ENCODE assay signal across 1 cellular context in the genomic region with DNA sequence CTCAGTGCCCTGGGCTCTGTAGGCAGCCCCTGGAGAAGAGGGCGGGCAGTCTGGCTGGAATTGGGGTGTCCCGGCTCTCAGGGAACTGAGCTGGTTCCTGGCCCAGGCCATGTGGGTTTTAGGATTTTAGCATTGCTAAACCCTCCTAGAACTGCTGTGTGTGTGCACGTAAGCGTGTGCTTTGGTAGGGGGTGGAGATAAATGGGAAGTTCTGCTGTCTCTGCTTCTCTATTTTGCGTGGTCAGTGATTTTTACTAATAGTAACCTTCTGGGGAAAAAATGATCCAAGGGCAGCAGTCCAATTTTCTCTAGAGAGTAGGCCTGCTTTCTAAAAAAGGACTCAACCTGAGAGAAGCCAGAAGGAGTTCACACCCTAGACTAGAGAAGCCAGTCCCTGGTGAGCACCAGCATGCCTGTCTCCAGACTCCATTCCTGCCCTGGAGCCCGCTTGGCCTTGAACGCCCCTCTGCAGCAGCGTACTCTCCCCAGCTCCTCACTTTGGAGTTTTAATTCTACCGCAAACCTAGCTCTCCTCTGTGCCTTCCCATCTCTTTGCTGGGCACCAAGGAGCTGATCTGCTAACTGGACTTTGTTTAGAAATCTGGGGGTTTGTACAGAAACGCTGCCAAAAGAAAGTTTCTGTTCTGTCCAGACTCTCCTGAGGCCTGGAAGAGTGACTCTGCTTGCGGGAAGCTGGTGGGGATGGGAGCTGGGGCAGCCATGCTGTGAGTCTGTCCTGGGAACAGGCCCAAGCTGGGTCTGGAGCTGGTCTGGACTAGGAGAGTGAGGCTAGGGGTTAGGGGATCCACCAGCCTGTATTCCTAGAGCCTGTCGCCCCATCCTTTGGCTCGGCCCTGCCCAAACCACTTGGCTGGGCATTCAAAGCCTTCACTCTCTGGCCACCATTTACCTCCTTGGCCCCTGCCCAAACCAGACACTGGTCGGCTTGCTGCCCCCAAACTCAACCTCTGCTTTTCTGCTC.
TF ChIP-seq lines count a peak whose summit lies in the region.

No MANE protein-coding gene starts in this region.

TF ChIP-seq in GM23338, 12 proteins besides CTCF, POLR2A, EP300 and RAD21 (continued from another document):
- TF ChIP-seq ZNF331 (CRISPR knock-in tag; IDR thresholded peaks at IDR 0.05; ENCODE audit: low read depth) (no peak), POLR2AphosphoS5 (IDR thresholded peaks at IDR 0.05; ENCODE audit: low read depth) (no peak), JUNB (IDR thresholded peaks at IDR 0.05; ENCODE audit: unreplicated experiment) (no peak), STAT1 (IDR thresholded peaks at IDR 0.05; ENCODE audit: unreplicated experiment) (no peak), EZH2phosphoT487 (IDR thresholded peaks at IDR 0.05; ENCODE audit: unreplicated experiment) (no peak), ZNF114 (CRISPR knock-in tag; IDR thresholded peaks at IDR 0.05) (no peak), EZH2 (IDR thresholded peaks at IDR 0.05; ENCODE audit: low read depth, unreplicated experiment) (no peak), CREB1 (CRISPR knock-in tag; IDR thresholded peaks at IDR 0.05; ENCODE audit: low read depth) (no peak)
- TF ChIP-seq, protein P1, sequence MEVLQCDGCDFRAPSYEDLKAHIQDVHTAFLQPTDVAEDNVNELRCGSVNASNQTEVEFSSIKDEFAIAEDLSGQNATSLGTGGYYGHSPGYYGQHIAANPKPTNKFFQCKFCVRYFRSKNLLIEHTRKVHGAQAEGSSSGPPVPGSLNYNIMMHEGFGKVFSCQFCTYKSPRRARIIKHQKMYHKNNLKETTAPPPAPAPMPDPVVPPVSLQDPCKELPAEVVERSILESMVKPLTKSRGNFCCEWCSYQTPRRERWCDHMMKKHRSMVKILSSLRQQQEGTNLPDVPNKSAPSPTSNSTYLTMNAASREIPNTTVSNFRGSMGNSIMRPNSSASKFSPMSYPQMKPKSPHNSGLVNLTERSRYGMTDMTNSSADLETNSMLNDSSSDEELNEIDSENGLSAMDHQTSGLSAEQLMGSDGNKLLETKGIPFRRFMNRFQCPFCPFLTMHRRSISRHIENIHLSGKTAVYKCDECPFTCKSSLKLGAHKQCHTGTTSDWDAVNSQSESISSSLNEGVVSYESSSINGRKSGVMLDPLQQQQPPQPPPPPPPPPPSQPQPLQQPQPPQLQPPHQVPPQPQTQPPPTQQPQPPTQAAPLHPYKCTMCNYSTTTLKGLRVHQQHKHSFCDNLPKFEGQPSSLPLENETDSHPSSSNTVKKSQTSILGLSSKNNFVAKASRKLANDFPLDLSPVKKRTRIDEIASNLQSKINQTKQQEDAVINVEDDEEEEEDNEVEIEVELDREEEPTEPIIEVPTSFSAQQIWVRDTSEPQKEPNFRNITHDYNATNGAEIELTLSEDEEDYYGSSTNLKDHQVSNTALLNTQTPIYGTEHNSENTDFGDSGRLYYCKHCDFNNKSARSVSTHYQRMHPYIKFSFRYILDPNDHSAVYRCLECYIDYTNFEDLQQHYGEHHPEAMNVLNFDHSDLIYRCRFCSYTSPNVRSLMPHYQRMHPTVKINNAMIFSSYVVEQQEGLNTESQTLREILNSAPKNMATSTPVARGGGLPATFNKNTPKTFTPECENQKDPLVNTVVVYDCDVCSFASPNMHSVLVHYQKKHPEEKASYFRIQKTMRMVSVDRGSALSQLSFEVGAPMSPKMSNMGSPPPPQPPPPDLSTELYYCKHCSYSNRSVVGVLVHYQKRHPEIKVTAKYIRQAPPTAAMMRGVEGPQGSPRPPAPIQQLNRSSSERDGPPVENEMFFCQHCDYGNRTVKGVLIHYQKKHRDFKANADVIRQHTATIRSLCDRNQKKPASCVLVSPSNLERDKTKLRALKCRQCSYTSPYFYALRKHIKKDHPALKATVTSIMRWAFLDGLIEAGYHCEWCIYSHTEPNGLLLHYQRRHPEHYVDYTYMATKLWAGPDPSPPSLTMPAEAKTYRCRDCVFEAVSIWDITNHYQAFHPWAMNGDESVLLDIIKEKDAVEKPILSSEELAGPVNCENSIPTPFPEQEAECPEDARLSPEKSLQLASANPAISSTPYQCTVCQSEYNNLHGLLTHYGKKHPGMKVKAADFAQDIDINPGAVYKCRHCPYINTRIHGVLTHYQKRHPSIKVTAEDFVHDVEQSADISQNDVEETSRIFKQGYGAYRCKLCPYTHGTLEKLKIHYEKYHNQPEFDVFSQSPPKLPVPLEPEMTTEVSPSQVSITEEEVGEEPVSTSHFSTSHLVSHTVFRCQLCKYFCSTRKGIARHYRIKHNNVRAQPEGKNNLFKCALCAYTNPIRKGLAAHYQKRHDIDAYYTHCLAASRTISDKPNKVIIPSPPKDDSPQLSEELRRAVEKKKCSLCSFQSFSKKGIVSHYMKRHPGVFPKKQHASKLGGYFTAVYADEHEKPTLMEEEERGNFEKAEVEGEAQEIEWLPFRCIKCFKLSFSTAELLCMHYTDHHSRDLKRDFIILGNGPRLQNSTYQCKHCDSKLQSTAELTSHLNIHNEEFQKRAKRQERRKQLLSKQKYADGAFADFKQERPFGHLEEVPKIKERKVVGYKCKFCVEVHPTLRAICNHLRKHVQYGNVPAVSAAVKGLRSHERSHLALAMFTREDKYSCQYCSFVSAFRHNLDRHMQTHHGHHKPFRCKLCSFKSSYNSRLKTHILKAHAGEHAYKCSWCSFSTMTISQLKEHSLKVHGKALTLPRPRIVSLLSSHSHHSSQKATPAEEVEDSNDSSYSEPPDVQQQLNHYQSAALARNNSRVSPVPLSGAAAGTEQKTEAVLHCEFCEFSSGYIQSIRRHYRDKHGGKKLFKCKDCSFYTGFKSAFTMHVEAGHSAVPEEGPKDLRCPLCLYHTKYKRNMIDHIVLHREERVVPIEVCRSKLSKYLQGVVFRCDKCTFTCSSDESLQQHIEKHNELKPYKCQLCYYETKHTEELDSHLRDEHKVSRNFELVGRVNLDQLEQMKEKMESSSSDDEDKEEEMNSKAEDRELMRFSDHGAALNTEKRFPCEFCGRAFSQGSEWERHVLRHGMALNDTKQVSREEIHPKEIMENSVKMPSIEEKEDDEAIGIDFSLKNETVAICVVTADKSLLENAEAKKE (CRISPR knock-in tag; IDR thresholded peaks at IDR 0.05), result no peak
- TF ChIP-seq, protein P2, sequence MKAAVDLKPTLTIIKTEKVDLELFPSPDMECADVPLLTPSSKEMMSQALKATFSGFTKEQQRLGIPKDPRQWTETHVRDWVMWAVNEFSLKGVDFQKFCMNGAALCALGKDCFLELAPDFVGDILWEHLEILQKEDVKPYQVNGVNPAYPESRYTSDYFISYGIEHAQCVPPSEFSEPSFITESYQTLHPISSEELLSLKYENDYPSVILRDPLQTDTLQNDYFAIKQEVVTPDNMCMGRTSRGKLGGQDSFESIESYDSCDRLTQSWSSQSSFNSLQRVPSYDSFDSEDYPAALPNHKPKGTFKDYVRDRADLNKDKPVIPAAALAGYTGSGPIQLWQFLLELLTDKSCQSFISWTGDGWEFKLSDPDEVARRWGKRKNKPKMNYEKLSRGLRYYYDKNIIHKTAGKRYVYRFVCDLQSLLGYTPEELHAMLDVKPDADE (IDR thresholded peaks at IDR 0.05), result no peak
